ENCODE assay signal across 10 cellular contexts in the genomic region with DNA sequence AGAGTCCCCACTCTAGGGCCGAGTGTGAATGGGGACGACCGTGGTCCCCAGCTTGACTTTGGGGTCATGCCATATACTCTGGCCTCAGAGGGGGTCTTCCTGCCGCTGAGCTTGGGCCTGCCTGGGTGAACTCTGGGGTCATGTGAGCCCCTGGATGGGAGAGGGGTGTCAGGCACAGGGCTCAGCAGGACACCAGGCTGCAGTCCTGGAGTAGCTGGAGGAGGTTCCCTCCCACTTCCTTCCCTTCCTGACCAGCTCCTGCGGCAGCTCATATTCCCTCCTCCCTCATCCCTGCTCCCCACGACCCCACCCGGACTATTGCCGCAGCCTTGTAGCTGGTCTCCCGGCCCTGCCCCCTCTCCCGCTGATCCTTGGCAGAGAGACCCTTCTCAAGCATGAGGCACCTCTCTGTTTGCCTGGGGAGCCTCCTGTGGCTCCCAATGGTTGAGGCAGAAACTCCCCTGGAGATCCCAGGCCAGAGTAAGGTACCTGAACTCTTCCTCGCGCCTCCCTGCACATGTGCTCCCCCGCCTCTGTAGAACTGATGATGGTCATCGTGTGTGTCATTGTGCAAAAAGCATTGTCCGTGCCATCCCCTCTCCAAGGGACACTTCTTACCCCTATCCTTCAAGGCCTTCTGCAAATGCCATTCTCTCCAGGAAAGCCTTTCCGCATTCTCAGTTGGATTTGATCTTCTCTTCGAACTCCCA. TPM values are rescaled to one million over a fixed set of nuclear protein-coding genes. Genes with fewer than 3 reads are reported as not detected.
DNase-seq lines count a peak whose midpoint lies in the region; TF ChIP-seq lines count a peak whose summit lies in the region.
"Had no signal": no experiment of that assay in that cellular context is flagged by ENCODE, and none has a peak within 500 bp of the region (broad histone marks: within the 10 kb centered on the region; RNA-seq: fewer than 3 reads in every experiment).

No MANE protein-coding gene starts in this region.

- H3K27me3 ChIP-seq in Loucy (ENCODE audit: insufficient read depth, low read length, poor library complexity, severe bottlenecking) (no peaks in the 10 kb centered on the region), stomach smooth muscle (ENCODE audit: control insufficient read depth in 1 of 2, insufficient read depth in 2 of 2, low read length in 2 of 2) (peaks cover 0 to 7% of the 10 kb centered on the region in 2 donors)

- no peak overlapping the region for H2AFZ ChIP-seq in Loucy (ENCODE audit: low read length)

- peak overlapping the region; percentile 91 for H3K4me2 ChIP-seq in Loucy (ENCODE audit: low read depth, low read length, poor library complexity, severe bottlenecking)

- H3K9me3 ChIP-seq in Loucy (ENCODE audit: insufficient read depth, low read depth, low read length) (no peaks in the 10 kb centered on the region), stomach smooth muscle (ENCODE audit: control insufficient read depth in 2 of 2, low read length in 2 of 2) (no peaks in the 10 kb centered on the region)

- no peaks in the 10 kb centered on the region for H3K36me3 Mint-ChIP-seq in mesothelial cell of epicardium

- intact Hi-C loops in lower leg skin (cut with DNase I; ENCODE audit: low total_unique reads), result no loop called here

- H4K20me1 ChIP-seq in Loucy (ENCODE audit: insufficient read depth, low read length, poor library complexity, severe bottlenecking), result peaks cover 9% of the 10 kb centered on the region

- peaks cover 55% of the 10 kb centered on the region for H3K27me3 Mint-ChIP-seq in mesothelial cell of epicardium (ENCODE audit: low read depth)

- H3K9me3 Mint-ChIP-seq in mesothelial cell of epicardium, result no peaks in the 10 kb centered on the region

- TF ChIP-seq CTCF in Loucy (conservative IDR thresholded peaks at IDR 0.05; ENCODE audit: low read length), result no peak
- no peak for TF ChIP-seq CTCF in astrocyte of the cerebellum (IDR thresholded peaks at IDR 0.05; ENCODE audit: low read depth, low read length, missing control alignments)
- no peak for TF ChIP-seq CTCF in lower leg skin (IDR thresholded peaks at IDR 0.05)
- TF ChIP-seq CTCF in mesothelial cell of epicardium (IDR thresholded peaks at IDR 0.05; ENCODE audit: unreplicated experiment), result no peak

- H3K36me3 ChIP-seq in Loucy (ENCODE audit: insufficient read depth, low read length) (no peaks in the 10 kb centered on the region), stomach smooth muscle (ENCODE audit: control insufficient read depth in 2 of 2, insufficient read depth in 2 of 2, low read length in 2 of 2) (no peaks in the 10 kb centered on the region)

- H3K9me2 ChIP-seq in Loucy (replicated peaks; ENCODE audit: low read depth, low read length), result no peaks in the 10 kb centered on the region

- 62 to 65% methylated on average over 17 of the region's 17 CpGs for WGBS in lower leg skin, 2 donors

- H3F3A ChIP-seq in Loucy (ENCODE audit: low read depth), result peaks cover 3% of the 10 kb centered on the region; the same call in 1 of the 2 replicates

- H3K79me2 ChIP-seq in Loucy (ENCODE audit: insufficient read depth, low read length), result peaks cover 58% of the 10 kb centered on the region

- peak overlapping the region; percentile 81 for H3K4me3 ChIP-seq in Loucy (ENCODE audit: low read length, poor library complexity, severe bottlenecking)
- H3K4me3 ChIP-seq in astrocyte of the cerebellum (ENCODE audit: low read depth, low read length), result peak overlapping the region; percentile 55
- peak overlapping the region; percentile 60 for H3K4me3 ChIP-seq in lower leg skin (ENCODE audit: low read depth, poor library complexity, severe bottlenecking)
- H3K4me3 ChIP-seq in stomach smooth muscle (ENCODE audit: low read length in 2 of 2), result peak overlapping the region; percentile 71 to 79

- no peak for TF ChIP-seq POLR2A in lower leg skin (IDR thresholded peaks at IDR 0.05)

- in situ Hi-C loops in astrocyte of the cerebellum (cut with HindIII; ENCODE audit: low sequenced_read_pairs), result no loop called here

- peak overlapping the region; percentile 37 for H3K27ac ChIP-seq in stomach smooth muscle (ENCODE audit: low read length)

- DNase-seq in astrocyte of the cerebellum (ENCODE audit: low read depth), result no peak
- DNase-seq in lower leg skin (ENCODE audit: low spot score in 2 of 2), result no peak
- no peak for DNase-seq in mesothelial cell of epicardium (ENCODE audit: low spot score in 2 of 2, unreplicated experiment in 2 of 2)
- DNase-seq in islet precursor cell, result no peak
- DNase-seq in putamen (ENCODE audit: low spot score), result no peak
- no peak for DNase-seq in NCI-H774 (lab: John Stamatoyannopoulos, UW)
- DNase-seq: HCEC 1CT; stimulated activated CD4-positive, alpha-beta T cell treated with anti-CD3 and anti-CD28 coated beads, Interleukin-15, amount 100 ng/mL, for 24 hours had no signal

- no peak overlapping the region for H3K4me3 Mint-ChIP-seq in mesothelial cell of epicardium

- no peak overlapping the region for H3K27ac Mint-ChIP-seq in mesothelial cell of epicardium

- H3K9ac ChIP-seq in Loucy (ENCODE audit: low read depth, low read length, poor library complexity, severe bottlenecking) (peak overlapping the region; percentile 75), stomach smooth muscle (ENCODE audit: low read length in 2 of 2) (peak overlapping the region in 1 of 2 donors; percentile 61)

- peaks cover 62% of the 10 kb centered on the region for H3K4me1 ChIP-seq in Loucy (ENCODE audit: insufficient read depth, low read length, poor library complexity, severe bottlenecking)
- peaks cover 37% of the 10 kb centered on the region for H3K4me1 ChIP-seq in stomach smooth muscle (ENCODE audit: control insufficient read depth, insufficient read depth, low read length)

- peaks cover 9% of the 10 kb centered on the region for H3K4me1 Mint-ChIP-seq in mesothelial cell of epicardium

RNA-seq across cellular contexts. Expression of gene TNFRSF1B, which starts 1.8 kb away (rescaled TPM):
- 10 to 100 TPM in 3 of 4 donors, 1 to 10 TPM in 1; 8.5 to 33.1 (median 16.3) TPM for total RNA-seq in lower leg skin
- 2.9 to 3.1 TPM (median 2.9 TPM) in 3 replicates for total RNA-seq in mesothelial cell of epicardium
